In the genomic region with DNA sequence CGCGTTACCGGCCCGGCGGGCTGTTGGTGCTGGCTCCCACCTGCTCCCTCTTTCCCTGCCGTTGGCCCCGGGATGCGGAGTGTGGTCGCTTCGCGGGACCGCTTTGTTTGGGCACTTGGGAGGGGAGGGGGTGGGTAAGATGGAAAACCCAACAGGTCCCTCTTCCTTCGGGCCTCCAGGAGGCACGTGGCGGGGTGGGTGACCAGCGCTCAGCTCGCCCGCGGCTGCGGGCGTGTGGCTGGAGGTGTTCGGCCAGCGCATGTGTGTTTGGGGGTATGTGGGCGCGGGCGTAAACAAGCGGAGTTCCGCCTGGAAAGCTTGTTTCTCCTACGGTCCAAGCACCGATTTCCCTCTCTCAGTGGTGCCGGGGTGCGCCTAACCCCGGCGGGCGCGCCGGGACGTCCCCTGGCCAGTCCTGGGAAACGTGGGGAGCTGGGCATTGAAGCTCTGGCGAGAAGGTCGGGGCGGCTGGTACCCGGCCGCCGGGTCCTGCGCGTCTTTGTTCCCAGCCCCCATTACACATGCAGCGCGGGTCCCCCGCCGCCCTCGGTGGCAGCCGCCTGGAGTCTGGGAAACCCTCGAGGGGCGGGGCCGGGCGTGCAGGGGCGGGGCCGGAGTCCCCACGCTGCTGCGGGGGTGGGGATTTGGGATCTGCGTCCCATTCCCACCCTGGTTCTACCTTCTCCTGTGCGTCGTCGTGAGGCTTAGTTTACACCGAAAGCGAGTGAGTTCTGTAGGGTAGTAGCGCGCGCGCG, we compare ENCODE assay signal across 1 cellular context.
TF ChIP-seq lines count a peak whose summit lies in the region.

No MANE protein-coding gene starts in this region.

TF ChIP-seq in HepG2, 621 proteins besides CTCF, POLR2A, EP300 and RAD21 (continued from another document and continues in another):
- TF ChIP-seq, protein P1, sequence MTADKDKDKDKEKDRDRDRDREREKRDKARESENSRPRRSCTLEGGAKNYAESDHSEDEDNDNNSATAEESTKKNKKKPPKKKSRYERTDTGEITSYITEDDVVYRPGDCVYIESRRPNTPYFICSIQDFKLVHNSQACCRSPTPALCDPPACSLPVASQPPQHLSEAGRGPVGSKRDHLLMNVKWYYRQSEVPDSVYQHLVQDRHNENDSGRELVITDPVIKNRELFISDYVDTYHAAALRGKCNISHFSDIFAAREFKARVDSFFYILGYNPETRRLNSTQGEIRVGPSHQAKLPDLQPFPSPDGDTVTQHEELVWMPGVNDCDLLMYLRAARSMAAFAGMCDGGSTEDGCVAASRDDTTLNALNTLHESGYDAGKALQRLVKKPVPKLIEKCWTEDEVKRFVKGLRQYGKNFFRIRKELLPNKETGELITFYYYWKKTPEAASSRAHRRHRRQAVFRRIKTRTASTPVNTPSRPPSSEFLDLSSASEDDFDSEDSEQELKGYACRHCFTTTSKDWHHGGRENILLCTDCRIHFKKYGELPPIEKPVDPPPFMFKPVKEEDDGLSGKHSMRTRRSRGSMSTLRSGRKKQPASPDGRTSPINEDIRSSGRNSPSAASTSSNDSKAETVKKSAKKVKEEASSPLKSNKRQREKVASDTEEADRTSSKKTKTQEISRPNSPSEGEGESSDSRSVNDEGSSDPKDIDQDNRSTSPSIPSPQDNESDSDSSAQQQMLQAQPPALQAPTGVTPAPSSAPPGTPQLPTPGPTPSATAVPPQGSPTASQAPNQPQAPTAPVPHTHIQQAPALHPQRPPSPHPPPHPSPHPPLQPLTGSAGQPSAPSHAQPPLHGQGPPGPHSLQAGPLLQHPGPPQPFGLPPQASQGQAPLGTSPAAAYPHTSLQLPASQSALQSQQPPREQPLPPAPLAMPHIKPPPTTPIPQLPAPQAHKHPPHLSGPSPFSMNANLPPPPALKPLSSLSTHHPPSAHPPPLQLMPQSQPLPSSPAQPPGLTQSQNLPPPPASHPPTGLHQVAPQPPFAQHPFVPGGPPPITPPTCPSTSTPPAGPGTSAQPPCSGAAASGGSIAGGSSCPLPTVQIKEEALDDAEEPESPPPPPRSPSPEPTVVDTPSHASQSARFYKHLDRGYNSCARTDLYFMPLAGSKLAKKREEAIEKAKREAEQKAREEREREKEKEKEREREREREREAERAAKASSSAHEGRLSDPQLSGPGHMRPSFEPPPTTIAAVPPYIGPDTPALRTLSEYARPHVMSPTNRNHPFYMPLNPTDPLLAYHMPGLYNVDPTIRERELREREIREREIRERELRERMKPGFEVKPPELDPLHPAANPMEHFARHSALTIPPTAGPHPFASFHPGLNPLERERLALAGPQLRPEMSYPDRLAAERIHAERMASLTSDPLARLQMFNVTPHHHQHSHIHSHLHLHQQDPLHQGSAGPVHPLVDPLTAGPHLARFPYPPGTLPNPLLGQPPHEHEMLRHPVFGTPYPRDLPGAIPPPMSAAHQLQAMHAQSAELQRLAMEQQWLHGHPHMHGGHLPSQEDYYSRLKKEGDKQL (CRISPR knock-in tag; IDR thresholded peaks at IDR 0.05; ENCODE audit: low read depth) = peak; percentile 30; the same call in 1 of the 2 replicates
- TF ChIP-seq, protein P2, sequence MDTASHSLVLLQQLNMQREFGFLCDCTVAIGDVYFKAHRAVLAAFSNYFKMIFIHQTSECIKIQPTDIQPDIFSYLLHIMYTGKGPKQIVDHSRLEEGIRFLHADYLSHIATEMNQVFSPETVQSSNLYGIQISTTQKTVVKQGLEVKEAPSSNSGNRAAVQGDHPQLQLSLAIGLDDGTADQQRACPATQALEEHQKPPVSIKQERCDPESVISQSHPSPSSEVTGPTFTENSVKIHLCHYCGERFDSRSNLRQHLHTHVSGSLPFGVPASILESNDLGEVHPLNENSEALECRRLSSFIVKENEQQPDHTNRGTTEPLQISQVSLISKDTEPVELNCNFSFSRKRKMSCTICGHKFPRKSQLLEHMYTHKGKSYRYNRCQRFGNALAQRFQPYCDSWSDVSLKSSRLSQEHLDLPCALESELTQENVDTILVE (CRISPR knock-in tag; IDR thresholded peaks at IDR 0.05) = no peak
- TF ChIP-seq MTF1 (CRISPR knock-in tag; IDR thresholded peaks at IDR 0.05) = no peak
- TF ChIP-seq, protein P3, sequence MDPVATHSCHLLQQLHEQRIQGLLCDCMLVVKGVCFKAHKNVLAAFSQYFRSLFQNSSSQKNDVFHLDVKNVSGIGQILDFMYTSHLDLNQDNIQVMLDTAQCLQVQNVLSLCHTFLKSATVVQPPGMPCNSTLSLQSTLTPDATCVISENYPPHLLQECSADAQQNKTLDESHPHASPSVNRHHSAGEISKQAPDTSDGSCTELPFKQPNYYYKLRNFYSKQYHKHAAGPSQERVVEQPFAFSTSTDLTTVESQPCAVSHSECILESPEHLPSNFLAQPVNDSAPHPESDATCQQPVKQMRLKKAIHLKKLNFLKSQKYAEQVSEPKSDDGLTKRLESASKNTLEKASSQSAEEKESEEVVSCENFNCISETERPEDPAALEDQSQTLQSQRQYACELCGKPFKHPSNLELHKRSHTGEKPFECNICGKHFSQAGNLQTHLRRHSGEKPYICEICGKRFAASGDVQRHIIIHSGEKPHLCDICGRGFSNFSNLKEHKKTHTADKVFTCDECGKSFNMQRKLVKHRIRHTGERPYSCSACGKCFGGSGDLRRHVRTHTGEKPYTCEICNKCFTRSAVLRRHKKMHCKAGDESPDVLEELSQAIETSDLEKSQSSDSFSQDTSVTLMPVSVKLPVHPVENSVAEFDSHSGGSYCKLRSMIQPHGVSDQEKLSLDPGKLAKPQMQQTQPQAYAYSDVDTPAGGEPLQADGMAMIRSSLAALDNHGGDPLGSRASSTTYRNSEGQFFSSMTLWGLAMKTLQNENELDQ (CRISPR knock-in tag; IDR thresholded peaks at IDR 0.05; ENCODE audit: borderline replicate concordance) = no peak
- TF ChIP-seq HDAC6 (IDR thresholded peaks at IDR 0.05; ENCODE audit: low read depth, low read length) = no peak
- TF ChIP-seq NR2F2 (IDR thresholded peaks at IDR 0.05; ENCODE audit: borderline replicate concordance, low read depth) = no peak
- TF ChIP-seq, protein P4, sequence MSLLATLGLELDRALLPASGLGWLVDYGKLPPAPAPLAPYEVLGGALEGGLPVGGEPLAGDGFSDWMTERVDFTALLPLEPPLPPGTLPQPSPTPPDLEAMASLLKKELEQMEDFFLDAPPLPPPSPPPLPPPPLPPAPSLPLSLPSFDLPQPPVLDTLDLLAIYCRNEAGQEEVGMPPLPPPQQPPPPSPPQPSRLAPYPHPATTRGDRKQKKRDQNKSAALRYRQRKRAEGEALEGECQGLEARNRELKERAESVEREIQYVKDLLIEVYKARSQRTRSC (CRISPR knock-in tag; IDR thresholded peaks at IDR 0.05; ENCODE audit: low read depth) = no peak
- no peak for TF ChIP-seq ZNF83 (CRISPR knock-in tag; IDR thresholded peaks at IDR 0.05; ENCODE audit: borderline replicate concordance)
- TF ChIP-seq NPAS2 (CRISPR knock-in tag; IDR thresholded peaks at IDR 0.05; ENCODE audit: borderline replicate concordance) = no peak
- TF ChIP-seq ZNF629 (CRISPR knock-in tag; conservative IDR thresholded peaks at IDR 0.05) = peak; percentile 29; the same call in 1 of the 2 replicates
- no peak for TF ChIP-seq MAZ (IDR thresholded peaks at IDR 0.05; ENCODE audit: borderline replicate concordance, low read depth, low read length)
- peak; percentile 78; the same call in 1 of the 2 replicates for TF ChIP-seq MAZ (CRISPR knock-in tag; IDR thresholded peaks at IDR 0.05; ENCODE audit: low read depth)
- TF ChIP-seq, protein P5, sequence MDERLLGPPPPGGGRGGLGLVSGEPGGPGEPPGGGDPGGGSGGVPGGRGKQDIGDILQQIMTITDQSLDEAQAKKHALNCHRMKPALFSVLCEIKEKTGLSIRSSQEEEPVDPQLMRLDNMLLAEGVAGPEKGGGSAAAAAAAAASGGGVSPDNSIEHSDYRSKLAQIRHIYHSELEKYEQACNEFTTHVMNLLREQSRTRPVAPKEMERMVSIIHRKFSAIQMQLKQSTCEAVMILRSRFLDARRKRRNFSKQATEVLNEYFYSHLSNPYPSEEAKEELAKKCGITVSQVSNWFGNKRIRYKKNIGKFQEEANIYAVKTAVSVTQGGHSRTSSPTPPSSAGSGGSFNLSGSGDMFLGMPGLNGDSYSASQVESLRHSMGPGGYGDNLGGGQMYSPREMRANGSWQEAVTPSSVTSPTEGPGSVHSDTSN (CRISPR knock-in tag; IDR thresholded peaks at IDR 0.05) = no peak
- no peak for TF ChIP-seq PLRG1 (conservative IDR thresholded peaks at IDR 0.05)
- TF ChIP-seq, protein P6, sequence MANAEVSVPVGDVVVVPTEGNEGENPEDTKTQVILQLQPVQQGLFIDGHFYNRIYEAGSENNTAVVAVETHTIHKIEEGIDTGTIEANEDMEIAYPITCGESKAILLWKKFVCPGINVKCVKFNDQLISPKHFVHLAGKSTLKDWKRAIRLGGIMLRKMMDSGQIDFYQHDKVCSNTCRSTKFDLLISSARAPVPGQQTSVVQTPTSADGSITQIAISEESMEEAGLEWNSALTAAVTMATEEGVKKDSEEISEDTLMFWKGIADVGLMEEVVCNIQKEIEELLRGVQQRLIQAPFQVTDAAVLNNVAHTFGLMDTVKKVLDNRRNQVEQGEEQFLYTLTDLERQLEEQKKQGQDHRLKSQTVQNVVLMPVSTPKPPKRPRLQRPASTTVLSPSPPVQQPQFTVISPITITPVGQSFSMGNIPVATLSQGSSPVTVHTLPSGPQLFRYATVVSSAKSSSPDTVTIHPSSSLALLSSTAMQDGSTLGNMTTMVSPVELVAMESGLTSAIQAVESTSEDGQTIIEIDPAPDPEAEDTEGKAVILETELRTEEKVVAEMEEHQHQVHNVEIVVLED (CRISPR knock-in tag; IDR thresholded peaks at IDR 0.05; ENCODE audit: borderline replicate concordance) = peak; percentile 63
- no peak for TF ChIP-seq NR2F1 (CRISPR knock-in tag; IDR thresholded peaks at IDR 0.05)
- no peak for TF ChIP-seq ZNF652 (CRISPR knock-in tag; IDR thresholded peaks at IDR 0.05; ENCODE audit: borderline replicate concordance, low read depth)
- TF ChIP-seq THYN1 (CRISPR knock-in tag; IDR thresholded peaks at IDR 0.05; ENCODE audit: borderline replicate concordance, low read depth) = no peak
- TF ChIP-seq, protein P7, sequence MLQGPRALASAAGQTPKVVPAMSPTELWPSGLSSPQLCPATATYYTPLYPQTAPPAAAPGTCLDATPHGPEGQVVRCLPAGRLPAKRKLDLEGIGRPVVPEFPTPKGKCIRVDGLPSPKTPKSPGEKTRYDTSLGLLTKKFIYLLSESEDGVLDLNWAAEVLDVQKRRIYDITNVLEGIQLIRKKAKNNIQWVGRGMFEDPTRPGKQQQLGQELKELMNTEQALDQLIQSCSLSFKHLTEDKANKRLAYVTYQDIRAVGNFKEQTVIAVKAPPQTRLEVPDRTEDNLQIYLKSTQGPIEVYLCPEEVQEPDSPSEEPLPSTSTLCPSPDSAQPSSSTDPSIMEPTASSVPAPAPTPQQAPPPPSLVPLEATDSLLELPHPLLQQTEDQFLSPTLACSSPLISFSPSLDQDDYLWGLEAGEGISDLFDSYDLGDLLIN (CRISPR knock-in tag; IDR thresholded peaks at IDR 0.05; ENCODE audit: borderline replicate concordance) = no peak
- no peak for TF ChIP-seq ZSCAN30 (CRISPR knock-in tag; IDR thresholded peaks at IDR 0.05)
- TF ChIP-seq, protein P8, sequence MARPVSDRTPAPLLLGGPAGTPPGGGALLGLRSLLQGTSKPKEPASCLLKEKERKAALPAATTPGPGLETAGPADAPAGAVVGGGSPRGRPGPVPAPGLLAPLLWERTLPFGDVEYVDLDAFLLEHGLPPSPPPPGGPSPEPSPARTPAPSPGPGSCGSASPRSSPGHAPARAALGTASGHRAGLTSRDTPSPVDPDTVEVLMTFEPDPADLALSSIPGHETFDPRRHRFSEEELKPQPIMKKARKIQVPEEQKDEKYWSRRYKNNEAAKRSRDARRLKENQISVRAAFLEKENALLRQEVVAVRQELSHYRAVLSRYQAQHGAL (CRISPR knock-in tag; IDR thresholded peaks at IDR 0.05; ENCODE audit: not compliant biosample characterization) = no peak
- TF ChIP-seq CC2D1A (CRISPR knock-in tag; IDR thresholded peaks at IDR 0.05) = no peak
- TF ChIP-seq ZNF564 (CRISPR knock-in tag; IDR thresholded peaks at IDR 0.05) = peak; percentile 75; the same call in 1 of the 2 replicates
- no peak for TF ChIP-seq SSRP1 (CRISPR knock-in tag; IDR thresholded peaks at IDR 0.05)
- TF ChIP-seq, protein P9, sequence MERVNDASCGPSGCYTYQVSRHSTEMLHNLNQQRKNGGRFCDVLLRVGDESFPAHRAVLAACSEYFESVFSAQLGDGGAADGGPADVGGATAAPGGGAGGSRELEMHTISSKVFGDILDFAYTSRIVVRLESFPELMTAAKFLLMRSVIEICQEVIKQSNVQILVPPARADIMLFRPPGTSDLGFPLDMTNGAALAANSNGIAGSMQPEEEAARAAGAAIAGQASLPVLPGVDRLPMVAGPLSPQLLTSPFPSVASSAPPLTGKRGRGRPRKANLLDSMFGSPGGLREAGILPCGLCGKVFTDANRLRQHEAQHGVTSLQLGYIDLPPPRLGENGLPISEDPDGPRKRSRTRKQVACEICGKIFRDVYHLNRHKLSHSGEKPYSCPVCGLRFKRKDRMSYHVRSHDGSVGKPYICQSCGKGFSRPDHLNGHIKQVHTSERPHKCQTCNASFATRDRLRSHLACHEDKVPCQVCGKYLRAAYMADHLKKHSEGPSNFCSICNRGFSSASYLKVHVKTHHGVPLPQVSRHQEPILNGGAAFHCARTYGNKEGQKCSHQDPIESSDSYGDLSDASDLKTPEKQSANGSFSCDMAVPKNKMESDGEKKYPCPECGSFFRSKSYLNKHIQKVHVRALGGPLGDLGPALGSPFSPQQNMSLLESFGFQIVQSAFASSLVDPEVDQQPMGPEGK (CRISPR knock-in tag; IDR thresholded peaks at IDR 0.05) = peak; percentile 81
- TF ChIP-seq ZNF891 (CRISPR knock-in tag; IDR thresholded peaks at IDR 0.05) = no peak
- peak; percentile 84; the same call in 1 of the 2 replicates for TF ChIP-seq ZNF678 (CRISPR knock-in tag; IDR thresholded peaks at IDR 0.05)
- TF ChIP-seq ZNF550 (CRISPR knock-in tag; IDR thresholded peaks at IDR 0.05; ENCODE audit: borderline replicate concordance) = no peak
- no peak for TF ChIP-seq ZNF776 (CRISPR knock-in tag; IDR thresholded peaks at IDR 0.05)
- TF ChIP-seq ZBTB42 (CRISPR knock-in tag; IDR thresholded peaks at IDR 0.05) = no peak
- TF ChIP-seq TEAD3 (CRISPR knock-in tag; optimal IDR thresholded peaks at IDR 0.05; ENCODE audit: borderline replicate concordance) = no peak
- TF ChIP-seq, protein P10, sequence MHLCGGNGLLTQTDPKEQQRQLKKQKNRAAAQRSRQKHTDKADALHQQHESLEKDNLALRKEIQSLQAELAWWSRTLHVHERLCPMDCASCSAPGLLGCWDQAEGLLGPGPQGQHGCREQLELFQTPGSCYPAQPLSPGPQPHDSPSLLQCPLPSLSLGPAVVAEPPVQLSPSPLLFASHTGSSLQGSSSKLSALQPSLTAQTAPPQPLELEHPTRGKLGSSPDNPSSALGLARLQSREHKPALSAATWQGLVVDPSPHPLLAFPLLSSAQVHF (CRISPR knock-in tag; IDR thresholded peaks at IDR 0.05) = peak; percentile 75; the same call in 1 of the 2 replicates
- TF ChIP-seq, protein P11, sequence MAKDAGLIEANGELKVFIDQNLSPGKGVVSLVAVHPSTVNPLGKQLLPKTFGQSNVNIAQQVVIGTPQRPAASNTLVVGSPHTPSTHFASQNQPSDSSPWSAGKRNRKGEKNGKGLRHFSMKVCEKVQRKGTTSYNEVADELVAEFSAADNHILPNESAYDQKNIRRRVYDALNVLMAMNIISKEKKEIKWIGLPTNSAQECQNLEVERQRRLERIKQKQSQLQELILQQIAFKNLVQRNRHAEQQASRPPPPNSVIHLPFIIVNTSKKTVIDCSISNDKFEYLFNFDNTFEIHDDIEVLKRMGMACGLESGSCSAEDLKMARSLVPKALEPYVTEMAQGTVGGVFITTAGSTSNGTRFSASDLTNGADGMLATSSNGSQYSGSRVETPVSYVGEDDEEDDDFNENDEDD (CRISPR knock-in tag; IDR thresholded peaks at IDR 0.05; ENCODE audit: borderline replicate concordance) = peak; percentile 87; the same call in 1 of the 2 replicates
- TF ChIP-seq ZNF619 (CRISPR knock-in tag; IDR thresholded peaks at IDR 0.05) = no peak
- TF ChIP-seq GPN1 (CRISPR knock-in tag; IDR thresholded peaks at IDR 0.05; ENCODE audit: borderline replicate concordance) = no peak
